2 cellular contexts compared by ENCODE assay signal in the genomic region with DNA sequence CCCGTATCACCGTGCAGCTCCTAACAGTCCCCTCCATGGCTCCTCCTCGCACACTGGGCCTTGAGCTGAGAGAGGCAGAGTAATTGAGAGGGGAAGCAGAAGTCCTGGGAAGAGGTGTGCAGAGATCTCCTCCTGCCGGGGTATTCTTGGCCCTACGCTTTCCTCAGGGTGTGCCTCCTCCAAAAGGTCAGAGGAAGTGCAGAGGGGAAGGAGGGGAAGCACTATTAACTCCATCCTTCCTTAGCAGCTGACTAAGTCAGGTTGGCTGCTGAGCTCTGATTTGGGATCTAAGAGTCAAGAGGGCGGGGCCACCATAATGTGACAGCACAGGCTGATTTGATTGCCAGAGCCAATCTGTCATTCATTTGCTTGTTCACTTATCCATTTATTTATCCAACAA.
TF ChIP-seq lines count a peak whose summit lies in the region.

No MANE protein-coding gene starts in this region.

TF ChIP-seq in liver, 16 proteins besides CTCF, POLR2A, EP300 and RAD21:
- TF ChIP-seq RXRA (IDR thresholded peaks at IDR 0.05) (peak in 1 of 2 donors; percentile 9), NR2F2 (IDR thresholded peaks at IDR 0.05) (peak; percentile 85), HNF4A (conservative IDR thresholded peaks at IDR 0.05) (no peak)

TF ChIP-seq in HepG2, 621 proteins besides CTCF, POLR2A, EP300 and RAD21:
- TF ChIP-seq, protein P1, sequence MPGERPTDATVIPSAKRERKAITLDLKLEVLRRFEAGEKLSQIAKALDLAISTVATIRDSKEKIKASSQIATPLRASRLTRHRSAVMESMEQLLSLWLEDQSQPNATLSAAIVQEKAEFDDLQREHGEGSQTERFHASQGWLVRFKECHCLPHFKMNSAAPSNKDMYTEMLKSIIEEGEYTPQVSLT (CRISPR knock-in tag; IDR thresholded peaks at IDR 0.05; ENCODE audit: borderline replicate concordance, low read depth) = no peak
- TF ChIP-seq, protein P2, sequence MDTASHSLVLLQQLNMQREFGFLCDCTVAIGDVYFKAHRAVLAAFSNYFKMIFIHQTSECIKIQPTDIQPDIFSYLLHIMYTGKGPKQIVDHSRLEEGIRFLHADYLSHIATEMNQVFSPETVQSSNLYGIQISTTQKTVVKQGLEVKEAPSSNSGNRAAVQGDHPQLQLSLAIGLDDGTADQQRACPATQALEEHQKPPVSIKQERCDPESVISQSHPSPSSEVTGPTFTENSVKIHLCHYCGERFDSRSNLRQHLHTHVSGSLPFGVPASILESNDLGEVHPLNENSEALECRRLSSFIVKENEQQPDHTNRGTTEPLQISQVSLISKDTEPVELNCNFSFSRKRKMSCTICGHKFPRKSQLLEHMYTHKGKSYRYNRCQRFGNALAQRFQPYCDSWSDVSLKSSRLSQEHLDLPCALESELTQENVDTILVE (CRISPR knock-in tag; IDR thresholded peaks at IDR 0.05) = no peak
- TF ChIP-seq, protein P3, sequence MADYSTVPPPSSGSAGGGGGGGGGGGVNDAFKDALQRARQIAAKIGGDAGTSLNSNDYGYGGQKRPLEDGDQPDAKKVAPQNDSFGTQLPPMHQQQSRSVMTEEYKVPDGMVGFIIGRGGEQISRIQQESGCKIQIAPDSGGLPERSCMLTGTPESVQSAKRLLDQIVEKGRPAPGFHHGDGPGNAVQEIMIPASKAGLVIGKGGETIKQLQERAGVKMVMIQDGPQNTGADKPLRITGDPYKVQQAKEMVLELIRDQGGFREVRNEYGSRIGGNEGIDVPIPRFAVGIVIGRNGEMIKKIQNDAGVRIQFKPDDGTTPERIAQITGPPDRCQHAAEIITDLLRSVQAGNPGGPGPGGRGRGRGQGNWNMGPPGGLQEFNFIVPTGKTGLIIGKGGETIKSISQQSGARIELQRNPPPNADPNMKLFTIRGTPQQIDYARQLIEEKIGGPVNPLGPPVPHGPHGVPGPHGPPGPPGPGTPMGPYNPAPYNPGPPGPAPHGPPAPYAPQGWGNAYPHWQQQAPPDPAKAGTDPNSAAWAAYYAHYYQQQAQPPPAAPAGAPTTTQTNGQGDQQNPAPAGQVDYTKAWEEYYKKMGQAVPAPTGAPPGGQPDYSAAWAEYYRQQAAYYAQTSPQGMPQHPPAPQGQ (CRISPR knock-in tag; IDR thresholded peaks at IDR 0.05; ENCODE audit: borderline replicate concordance) = no peak
- TF ChIP-seq U2AF2 (IDR thresholded peaks at IDR 0.05; ENCODE audit: low read depth, low read length) = no peak
- TF ChIP-seq TGIF2 (CRISPR knock-in tag; IDR thresholded peaks at IDR 0.05) = no peak
- no peak for TF ChIP-seq PITX1 (CRISPR knock-in tag; IDR thresholded peaks at IDR 0.05)
- no peak for TF ChIP-seq SPEN (CRISPR knock-in tag; IDR thresholded peaks at IDR 0.05; ENCODE audit: low read depth)
- TF ChIP-seq ZNF598 (CRISPR knock-in tag; IDR thresholded peaks at IDR 0.05; ENCODE audit: borderline replicate concordance) = no peak
- TF ChIP-seq SP1 (IDR thresholded peaks at IDR 0.05) = no peak
- TF ChIP-seq SP1 (CRISPR knock-in tag; IDR thresholded peaks at IDR 0.05) = no peak
- TF ChIP-seq, protein P4, sequence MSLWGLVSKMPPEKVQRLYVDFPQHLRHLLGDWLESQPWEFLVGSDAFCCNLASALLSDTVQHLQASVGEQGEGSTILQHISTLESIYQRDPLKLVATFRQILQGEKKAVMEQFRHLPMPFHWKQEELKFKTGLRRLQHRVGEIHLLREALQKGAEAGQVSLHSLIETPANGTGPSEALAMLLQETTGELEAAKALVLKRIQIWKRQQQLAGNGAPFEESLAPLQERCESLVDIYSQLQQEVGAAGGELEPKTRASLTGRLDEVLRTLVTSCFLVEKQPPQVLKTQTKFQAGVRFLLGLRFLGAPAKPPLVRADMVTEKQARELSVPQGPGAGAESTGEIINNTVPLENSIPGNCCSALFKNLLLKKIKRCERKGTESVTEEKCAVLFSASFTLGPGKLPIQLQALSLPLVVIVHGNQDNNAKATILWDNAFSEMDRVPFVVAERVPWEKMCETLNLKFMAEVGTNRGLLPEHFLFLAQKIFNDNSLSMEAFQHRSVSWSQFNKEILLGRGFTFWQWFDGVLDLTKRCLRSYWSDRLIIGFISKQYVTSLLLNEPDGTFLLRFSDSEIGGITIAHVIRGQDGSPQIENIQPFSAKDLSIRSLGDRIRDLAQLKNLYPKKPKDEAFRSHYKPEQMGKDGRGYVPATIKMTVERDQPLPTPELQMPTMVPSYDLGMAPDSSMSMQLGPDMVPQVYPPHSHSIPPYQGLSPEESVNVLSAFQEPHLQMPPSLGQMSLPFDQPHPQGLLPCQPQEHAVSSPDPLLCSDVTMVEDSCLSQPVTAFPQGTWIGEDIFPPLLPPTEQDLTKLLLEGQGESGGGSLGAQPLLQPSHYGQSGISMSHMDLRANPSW (CRISPR knock-in tag; IDR thresholded peaks at IDR 0.05; ENCODE audit: borderline replicate concordance) = no peak
- no peak for TF ChIP-seq CEBPB (IDR thresholded peaks at IDR 0.05; ENCODE audit: borderline replicate concordance, low read depth, low read length)
- no peak for TF ChIP-seq FOXA1 (IDR thresholded peaks at IDR 0.05)
- no peak for TF ChIP-seq FOXA1 (CRISPR knock-in tag; IDR thresholded peaks at IDR 0.05)
- no peak for TF ChIP-seq ZNF354B (CRISPR knock-in tag; IDR thresholded peaks at IDR 0.05)
- TF ChIP-seq ELK4 (CRISPR knock-in tag; IDR thresholded peaks at IDR 0.05; ENCODE audit: borderline replicate concordance) = no peak
